Comparison of ENCODE assay signal across 14 cellular contexts in genomic region chr1:157512036-157512969, GRCh38. TPM values are rescaled to one million over a fixed set of nuclear protein-coding genes. Genes with fewer than 3 reads are reported as not detected.
DNase-seq lines count a peak whose midpoint lies in the region; ATAC-seq and TF ChIP-seq lines count a peak whose summit lies in the region.
"Had no signal": no experiment of that assay in that cellular context is flagged by ENCODE, and none has a peak within 500 bp of the region (broad histone marks: within the 10 kb centered on the region; RNA-seq: fewer than 3 reads in every experiment).

No MANE protein-coding gene starts in this region.

- H3K9me2 ChIP-seq in Loucy (replicated peaks; ENCODE audit: low read depth, low read length), result no peaks in the 10 kb centered on the region

- no peaks in the 10 kb centered on the region for H3K9me3 ChIP-seq in Loucy (ENCODE audit: insufficient read depth, low read depth, low read length)
- H3K9me3 ChIP-seq: vagina had no signal

- H3K79me2 ChIP-seq in Loucy (ENCODE audit: insufficient read depth, low read length), result no peaks in the 10 kb centered on the region

- peak overlapping the region; percentile 32 for H3K4me2 ChIP-seq in Loucy (ENCODE audit: low read depth, low read length, poor library complexity, severe bottlenecking)

- peaks cover 4% of the 10 kb centered on the region for H3K27me3 Mint-ChIP-seq in activated naive CD8-positive, alpha-beta T cell treated with anti-CD3 and anti-CD28 coated beads, Interleukin-2, amount 10 ng/mL, durations not matched to agents 7 days and 5 days
- no peaks in the 10 kb centered on the region for H3K27me3 Mint-ChIP-seq in activated naive CD8-positive, alpha-beta T cell treated with anti-CD3 and anti-CD28 coated beads, Interleukin-2, amount 50 U/mL, for 24 hours
- H3K27me3 Mint-ChIP-seq in stimulated activated naive B cell treated with anti-CD40 and anti-IgM and Interleukin-4, amounts not matched to agents 10 μg/mL and 1 μg/mL and 100 μg/mL, for 72 hours, result no peaks in the 10 kb centered on the region
- no peaks in the 10 kb centered on the region for H3K27me3 Mint-ChIP-seq in activated naive CD4-positive, alpha-beta T cell treated with anti-CD3 and anti-CD28 coated beads for 36 hours (ENCODE audit: low read depth)

- no peak overlapping the region for H3K27ac Mint-ChIP-seq in activated naive CD8-positive, alpha-beta T cell treated with anti-CD3 and anti-CD28 coated beads, Interleukin-2, amount 10 ng/mL, durations not matched to agents 7 days and 5 days
- no peak overlapping the region for H3K27ac Mint-ChIP-seq in activated naive CD8-positive, alpha-beta T cell treated with anti-CD3 and anti-CD28 coated beads, Interleukin-2, amount 50 U/mL, for 24 hours
- peak overlapping the region; percentile 93 for H3K27ac Mint-ChIP-seq in stimulated activated naive B cell treated with anti-CD40 and anti-IgM and Interleukin-4, amounts not matched to agents 10 μg/mL and 1 μg/mL and 100 μg/mL, for 72 hours
- no peak overlapping the region for H3K27ac Mint-ChIP-seq in activated naive CD4-positive, alpha-beta T cell treated with anti-CD3 and anti-CD28 coated beads for 36 hours
- H3K27ac Mint-ChIP-seq: HFFc6 had no signal

- H4K20me1 ChIP-seq in Loucy (ENCODE audit: insufficient read depth, low read length, poor library complexity, severe bottlenecking), result no peaks in the 10 kb centered on the region

- H2AFZ ChIP-seq in Loucy (ENCODE audit: low read length), result no peak overlapping the region

- no peaks in the 10 kb centered on the region for H3K36me3 ChIP-seq in Loucy (ENCODE audit: insufficient read depth, low read length)
- H3K36me3 ChIP-seq: vagina had no signal

- no peak overlapping the region for H3K9ac ChIP-seq in Loucy (ENCODE audit: low read depth, low read length, poor library complexity, severe bottlenecking)

- intact Hi-C loops in activated naive CD4-positive, alpha-beta T cell treated with anti-CD3 and anti-CD28 coated beads for 36 hours (cut with micrococcal nuclease), result no loop called here

- CTCF ChIA-PET in activated naive CD4-positive, alpha-beta T cell treated with anti-CD3 and anti-CD28 coated beads for 36 hours (lab: Charles Lee), result interaction anchor here (0.6 to 0.9 kb wide), 3 partner anchors 13 to 498 kb away, joined by 4 to 5 read pairs (median 5); no protein-coding TSS in a partner anchor

- H3K4me3 ChIP-seq in Loucy (ENCODE audit: low read length, poor library complexity, severe bottlenecking), result no peak overlapping the region
- H3K4me3 ChIP-seq: vagina had no signal

- ATAC-seq in activated naive CD8-positive, alpha-beta T cell treated with anti-CD3 and anti-CD28 coated beads, Interleukin-2, amount 10 ng/mL, durations not matched to agents 7 days and 5 days (ENCODE audit: low read depth), result no peak
- no peak for ATAC-seq in activated naive CD8-positive, alpha-beta T cell treated with anti-CD3 and anti-CD28 coated beads, Interleukin-2, amount 50 U/mL, for 24 hours
- ATAC-seq in HG02759 (IDR thresholded peaks at IDR 0.05; ENCODE audit: unreplicated experiment), result peak; percentile 57
- ATAC-seq in stimulated activated naive B cell treated with anti-CD40 and anti-IgM and Interleukin-4, amounts not matched to agents 10 μg/mL and 1 μg/mL and 100 μg/mL, for 72 hours (replicated peaks), result peak; percentile 75 to 81
- no peak for ATAC-seq in left lobe of liver

- no peaks in the 10 kb centered on the region for H3K36me3 Mint-ChIP-seq in activated naive CD8-positive, alpha-beta T cell treated with anti-CD3 and anti-CD28 coated beads, Interleukin-2, amount 10 ng/mL, durations not matched to agents 7 days and 5 days
- no peaks in the 10 kb centered on the region for H3K36me3 Mint-ChIP-seq in activated naive CD8-positive, alpha-beta T cell treated with anti-CD3 and anti-CD28 coated beads, Interleukin-2, amount 50 U/mL, for 24 hours (ENCODE audit: low read depth)
- peaks cover 20 to 35% of the 10 kb centered on the region in 2 donors for H3K36me3 Mint-ChIP-seq in stimulated activated naive B cell treated with anti-CD40 and anti-IgM and Interleukin-4, amounts not matched to agents 10 μg/mL and 1 μg/mL and 100 μg/mL, for 72 hours
- H3K36me3 Mint-ChIP-seq in activated naive CD4-positive, alpha-beta T cell treated with anti-CD3 and anti-CD28 coated beads for 36 hours (ENCODE audit: low read depth), result no peaks in the 10 kb centered on the region

- H3F3A ChIP-seq in Loucy (ENCODE audit: low read depth), result no peaks in the 10 kb centered on the region

- H3K4me1 ChIP-seq in Loucy (ENCODE audit: insufficient read depth, low read length, poor library complexity, severe bottlenecking), result peaks cover 24% of the 10 kb centered on the region
- H3K4me1 ChIP-seq: vagina had no signal

- TF ChIP-seq CTCF in Loucy (conservative IDR thresholded peaks at IDR 0.05; ENCODE audit: low read length), result no peak

- POLR2A ChIA-PET in activated naive CD8-positive, alpha-beta T cell treated with anti-CD3 and anti-CD28 coated beads, Interleukin-2, amount 10 ng/mL, durations not matched to agents 7 days and 5 days (lab: Charles Lee), result no interaction called here

- DNase-seq in activated naive CD8-positive, alpha-beta T cell treated with anti-CD3 and anti-CD28 coated beads, Interleukin-2, amount 10 ng/mL, durations not matched to agents 7 days and 5 days, result no peak
- no peak for DNase-seq in activated naive CD8-positive, alpha-beta T cell treated with anti-CD3 and anti-CD28 coated beads, Interleukin-2, amount 50 U/mL, for 24 hours
- peak; percentile 54 for DNase-seq in stimulated activated naive B cell treated with anti-CD40 and anti-IgM and Interleukin-4, amounts not matched to agents 10 μg/mL and 1 μg/mL and 100 μg/mL, for 72 hours
- DNase-seq in NCI-H2081 treated with DMSO at 0.1 percent for 48 hours (lab: John Stamatoyannopoulos, UW), result no peak
- no peak for DNase-seq in activated naive CD4-positive, alpha-beta T cell treated with anti-CD3 and anti-CD28 coated beads for 36 hours
- DNase-seq in left lobe of liver (ENCODE audit: low spot score), result no peak
- DNase-seq: activated CD4-positive, alpha-beta T cell treated with anti-CD3 and anti-CD28 coated beads, Interleukin-2, amount 50 U/mL, for 4 hours; HFFc6; kidney; NCI-H1092 treated with DMSO at 0.1 percent for 48 hours had no signal

- H3K9me3 Mint-ChIP-seq in activated naive CD8-positive, alpha-beta T cell treated with anti-CD3 and anti-CD28 coated beads, Interleukin-2, amount 10 ng/mL, durations not matched to agents 7 days and 5 days, result no peaks in the 10 kb centered on the region
- H3K9me3 Mint-ChIP-seq in activated naive CD8-positive, alpha-beta T cell treated with anti-CD3 and anti-CD28 coated beads, Interleukin-2, amount 50 U/mL, for 24 hours, result no peaks in the 10 kb centered on the region
- no peaks in the 10 kb centered on the region for H3K9me3 Mint-ChIP-seq in stimulated activated naive B cell treated with anti-CD40 and anti-IgM and Interleukin-4, amounts not matched to agents 10 μg/mL and 1 μg/mL and 100 μg/mL, for 72 hours
- H3K9me3 Mint-ChIP-seq in activated naive CD4-positive, alpha-beta T cell treated with anti-CD3 and anti-CD28 coated beads for 36 hours, result no peaks in the 10 kb centered on the region
- H3K9me3 Mint-ChIP-seq: HFFc6 had no signal

- H3K27me3 ChIP-seq in Loucy (ENCODE audit: insufficient read depth, low read length, poor library complexity, severe bottlenecking), result no peaks in the 10 kb centered on the region
- H3K27me3 ChIP-seq: vagina had no signal

- peak overlapping the region; percentile 1 for H3K4me3 Mint-ChIP-seq in activated naive CD8-positive, alpha-beta T cell treated with anti-CD3 and anti-CD28 coated beads, Interleukin-2, amount 10 ng/mL, durations not matched to agents 7 days and 5 days
- H3K4me3 Mint-ChIP-seq in activated naive CD8-positive, alpha-beta T cell treated with anti-CD3 and anti-CD28 coated beads, Interleukin-2, amount 50 U/mL, for 24 hours, result no peak overlapping the region
- peak overlapping the region; percentile 40 to 55 for H3K4me3 Mint-ChIP-seq in stimulated activated naive B cell treated with anti-CD40 and anti-IgM and Interleukin-4, amounts not matched to agents 10 μg/mL and 1 μg/mL and 100 μg/mL, for 72 hours
- H3K4me3 Mint-ChIP-seq in activated naive CD4-positive, alpha-beta T cell treated with anti-CD3 and anti-CD28 coated beads for 36 hours, result no peak overlapping the region
- H3K4me3 Mint-ChIP-seq: HFFc6 had no signal

- peaks cover 4% of the 10 kb centered on the region for H3K4me1 Mint-ChIP-seq in activated naive CD8-positive, alpha-beta T cell treated with anti-CD3 and anti-CD28 coated beads, Interleukin-2, amount 10 ng/mL, durations not matched to agents 7 days and 5 days
- H3K4me1 Mint-ChIP-seq in activated naive CD8-positive, alpha-beta T cell treated with anti-CD3 and anti-CD28 coated beads, Interleukin-2, amount 50 U/mL, for 24 hours, result peaks cover 10% of the 10 kb centered on the region
- H3K4me1 Mint-ChIP-seq in stimulated activated naive B cell treated with anti-CD40 and anti-IgM and Interleukin-4, amounts not matched to agents 10 μg/mL and 1 μg/mL and 100 μg/mL, for 72 hours, result peaks cover 51 to 72% of the 10 kb centered on the region in 2 donors
- no peaks in the 10 kb centered on the region for H3K4me1 Mint-ChIP-seq in activated naive CD4-positive, alpha-beta T cell treated with anti-CD3 and anti-CD28 coated beads for 36 hours (ENCODE audit: low read depth)

RNA-seq across cellular contexts. Expression of gene FCRL5, which starts 40.0 kb away (rescaled TPM):
- under 1 TPM; 0.33 to 0.37 TPM for total RNA-seq in activated naive CD8-positive, alpha-beta T cell treated with anti-CD3 and anti-CD28 coated beads, Interleukin-2, amount 10 ng/mL, durations not matched to agents 7 days and 5 days
- total RNA-seq in activated naive CD4-positive, alpha-beta T cell treated with anti-CD3 and anti-CD28 coated beads for 36 hours, result not detected
- 0.05 TPM for total RNA-seq in left lobe of liver
- total RNA-seq: epithelial cell of proximal tubule, HFFc6 had no signal

Comparison
In these comparisons a context has a peak if more than half of its experiments do, and no peak if none do; other contexts are left out.
1. H3K4me3 Mint-ChIP-seq: peak in activated naive CD8-positive, alpha-beta T cell treated with anti-CD3 and anti-CD28 coated beads, Interleukin-2, amount 10 ng/mL, durations not matched to agents 7 days and 5 days (single experiment) and stimulated activated naive B cell treated with anti-CD40 and anti-IgM and Interleukin-4, amounts not matched to agents 10 μg/mL and 1 μg/mL and 100 μg/mL, for 72 hours (2 of 2); none in activated naive CD8-positive, alpha-beta T cell treated with anti-CD3 and anti-CD28 coated beads, Interleukin-2, amount 50 U/mL, for 24 hours (single experiment) and activated naive CD4-positive, alpha-beta T cell treated with anti-CD3 and anti-CD28 coated beads for 36 hours (single experiment).
2. ATAC-seq: peak in HG02759 (single experiment) and stimulated activated naive B cell treated with anti-CD40 and anti-IgM and Interleukin-4, amounts not matched to agents 10 μg/mL and 1 μg/mL and 100 μg/mL, for 72 hours (2 of 2); none in activated naive CD8-positive, alpha-beta T cell treated with anti-CD3 and anti-CD28 coated beads, Interleukin-2, amount 10 ng/mL, durations not matched to agents 7 days and 5 days (single experiment), activated naive CD8-positive, alpha-beta T cell treated with anti-CD3 and anti-CD28 coated beads, Interleukin-2, amount 50 U/mL, for 24 hours (single experiment) and left lobe of liver (single experiment).